In the genomic region with DNA sequence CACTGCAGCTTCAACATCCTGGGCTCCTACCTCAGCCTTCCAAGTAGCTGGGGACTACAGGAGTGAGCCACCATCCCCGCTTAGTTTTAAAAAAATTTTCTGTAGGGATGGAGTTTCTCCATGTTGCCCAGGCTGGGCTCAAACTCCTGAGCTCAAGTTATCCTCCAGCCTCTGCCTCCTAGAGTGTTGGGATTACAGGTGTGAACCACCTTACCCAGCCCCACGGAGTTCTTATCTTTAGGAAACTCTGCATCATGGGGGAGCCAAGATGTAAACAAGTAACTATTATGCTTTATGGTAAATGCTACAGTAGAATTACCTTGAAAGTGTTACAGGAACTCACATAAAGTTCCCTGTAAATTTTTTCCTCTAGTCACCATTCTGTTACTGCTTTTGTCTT, we compare ENCODE assay signal across 1 cellular context.
TF ChIP-seq lines count a peak whose summit lies in the region.

No MANE protein-coding gene starts in this region.

TF ChIP-seq in GM23338, 12 proteins besides CTCF, POLR2A, EP300 and RAD21 (continued from another document):
- TF ChIP-seq ZNF462 (CRISPR knock-in tag; IDR thresholded peaks at IDR 0.05) (no peak), POLR2AphosphoS5 (IDR thresholded peaks at IDR 0.05; ENCODE audit: low read depth) (no peak), EZH2 (IDR thresholded peaks at IDR 0.05; ENCODE audit: low read depth, unreplicated experiment) (no peak), STAT1 (IDR thresholded peaks at IDR 0.05; ENCODE audit: unreplicated experiment) (no peak), EZH2phosphoT487 (IDR thresholded peaks at IDR 0.05; ENCODE audit: unreplicated experiment) (no peak), NANOG (IDR thresholded peaks at IDR 0.05; ENCODE audit: borderline replicate concordance) (no peak), ETS1 (IDR thresholded peaks at IDR 0.05) (no peak)
